8 cellular contexts compared by ENCODE assay signal in genomic region chr4:163484906-163485305, GRCh38. TPM values are rescaled to one million over a fixed set of nuclear protein-coding genes. Genes with fewer than 3 reads are reported as not detected.
DNase-seq lines count a peak whose midpoint lies in the region; ATAC-seq, FAIRE-seq and TF ChIP-seq lines count a peak whose summit lies in the region.

No MANE protein-coding gene starts in this region.

- ATAC-seq in heart right ventricle = peak in 1 of 8 donors; percentile 41
- ATAC-seq in Right ventricle myocardium inferior = no peak
- peak; percentile 87 for ATAC-seq in GM12878

- 17 to 18% methylated on average over 4 of the region's 4 CpGs for WGBS in heart right ventricle, 2 donors
- 0% methylated on average over 4 of the region's 4 CpGs for WGBS in GM12878 (ENCODE audit: insufficient coverage, insufficient replicate concordance, low lambda C conversion rate, missing lambda C conversion rate)

- intact Hi-C loops in heart right ventricle (cut with DNase I) (loop anchor here in 8 of 10 donors (1.0 to 10.0 kb wide), 9 partner anchors 57 to 1250 kb away; no protein-coding TSS in a partner anchor), Right ventricle myocardium inferior (cut with DNase I) (loop anchor here (2.0 to 10.0 kb wide), 2 partner anchors 64 to 1260 kb away; no protein-coding TSS in a partner anchor), GM12878 (cut with micrococcal nuclease; ENCODE audit: unreplicated experiment) (loop anchor here (1.0 to 10.0 kb wide), 7 partner anchors 59 to 1247 kb away; no protein-coding TSS in a partner anchor)

- peak; percentile 91 for TF ChIP-seq RAD21 in GM12878 (IDR thresholded peaks at IDR 0.05; ENCODE audit: insufficient read depth, low read depth, low read length)

- no peak overlapping the region for H3K4me3 ChIP-seq in heart right ventricle
- H3K4me3 ChIP-seq in GM12878 = no peak overlapping the region
- no peak overlapping the region for H3K4me3 ChIP-seq in keratinocyte (ENCODE audit: control insufficient read depth in 2 of 3, extremely low read depth in 1 of 3, insufficient read depth in 2 of 3, low read depth in 1 of 3, low read length in 3 of 3)

- no peak for TF ChIP-seq EP300 in GM12878 (IDR thresholded peaks at IDR 0.05; ENCODE audit: borderline replicate concordance in 1 of 2, control insufficient read depth in 1 of 2, low read depth in 2 of 2, low read length in 2 of 2)

- POLR2A ChIA-PET in GM12878 (lab: Charles Lee) = interaction anchor here (1.0 kb wide), 1 partner anchor 9 kb away, joined by 3 read pairs; the partner anchor contains the start of gene TMA16

- in situ Hi-C loops in GM12878 (cut with MboI) = loop anchor here (5.0 to 10.0 kb wide), 2 partner anchors 60 to 182 kb away; no protein-coding TSS in a partner anchor

- H3K4me2 ChIP-seq in GM12878 (ENCODE audit: control insufficient read depth, insufficient read depth) = no peak overlapping the region
- no peak overlapping the region for H3K4me2 ChIP-seq in keratinocyte (ENCODE audit: control insufficient read depth, extremely low read depth, insufficient read depth, low read depth, low read length)

- H4K20me1 ChIP-seq in GM12878 (ENCODE audit: control insufficient read depth, insufficient read depth) (no peaks in the 10 kb centered on the region), keratinocyte (ENCODE audit: control insufficient read depth, extremely low read depth, insufficient read depth, low read length) (no peaks in the 10 kb centered on the region)

- H3K9me3 ChIP-seq in heart right ventricle (no peaks in the 10 kb centered on the region), GM12878 (replicated peaks; ENCODE audit: control insufficient read depth, insufficient read depth, low read length) (no peaks in the 10 kb centered on the region; the same call in 2 of the 3 replicates), keratinocyte (ENCODE audit: control insufficient read depth, low read depth, low read length) (no peaks in the 10 kb centered on the region)

- H3K4me1 ChIP-seq in heart right ventricle = peaks cover 0 to 13% (median 0%) of the 10 kb centered on the region in 9 donors
- H3K4me1 ChIP-seq in GM12878 (ENCODE audit: control insufficient read depth, insufficient read depth, low read length) = peaks cover 12% of the 10 kb centered on the region; the same call in 1 of the 2 replicates
- H3K4me1 ChIP-seq in keratinocyte (ENCODE audit: control insufficient read depth, extremely low read depth, insufficient read depth, low read length) = no peaks in the 10 kb centered on the region

- RAD21 ChIA-PET in GM12878 (lab: Charles Lee; ENCODE audit: unreplicated experiment) = interaction anchor here (1.0 to 2.9 kb wide), 6 partner anchors 9 to 189 kb away, joined by 3 to 26 read pairs (median 4); partner anchors contain the start of gene TMA16

- H3K9ac ChIP-seq in GM12878 (ENCODE audit: control insufficient read depth, insufficient read depth, low read length) = no peak overlapping the region
- H3K9ac ChIP-seq in keratinocyte (ENCODE audit: control insufficient read depth, extremely low read depth, insufficient read depth, low read length) = no peak overlapping the region

- BruUV-seq in GM12878 (replicated peaks; lab: Mats Ljungman, UMichigan) = no TSS peak

- dilution Hi-C loops in keratinocyte (cut with MboI; ENCODE audit: extremely low pct_ligation_motif_present, low sequenced_read_pairs) = no loop called here

- TF ChIP-seq POLR2A in GM12878 (IDR thresholded peaks at IDR 0.05; ENCODE audit: low read depth, low read length) = no peak

- H3K36me3 ChIP-seq in heart right ventricle (no peaks in the 10 kb centered on the region), GM12878 (ENCODE audit: control insufficient read depth in 2 of 2, insufficient read depth in 2 of 2, low read length in 1 of 2) (no peaks in the 10 kb centered on the region), keratinocyte (ENCODE audit: control insufficient read depth in 2 of 2, extremely low read depth in 1 of 2, insufficient read depth in 2 of 2, low read length in 2 of 2) (no peaks in the 10 kb centered on the region)

- TF ChIP-seq CTCF in heart right ventricle (IDR thresholded peaks at IDR 0.05) (peak in 8 of 9 donors; percentile 31 to 68 (median 56)), GM12878 (IDR thresholded peaks at IDR 0.05 in 2 of 3, conservative IDR thresholded peaks at IDR 0.05 in 1 of 3; ENCODE audit: control insufficient read depth in 2 of 3, extremely low read depth in 1 of 3, insufficient read depth in 1 of 3, low read depth in 3 of 3, low read length in 3 of 3) (peak; percentile 55 to 73 (median 59); a peak in 5 of 6 replicates), keratinocyte (optimal IDR thresholded peaks at IDR 0.05 in 1 of 3, IDR thresholded peaks at IDR 0.05 in 1 of 3, conservative IDR thresholded peaks at IDR 0.05 in 1 of 3; ENCODE audit: extremely low read depth in 1 of 3, insufficient read depth in 2 of 3, low read length in 3 of 3) (peak; percentile 29 to 55 (median 30))

- no peaks in the 10 kb centered on the region for H3K9me1 ChIP-seq in keratinocyte (ENCODE audit: control insufficient read depth, extremely low read depth, insufficient read depth, low read length)

- CTCF ChIA-PET in GM12878 (lab: Yijun Ruan, JAX) = interaction anchor here (0.6 to 5.1 kb wide), 13 partner anchors 9 to 522 kb away, joined by 3 to 164 read pairs (median 5); partner anchors contain the start of gene TMA16

- H2AFZ ChIP-seq in GM12878 (ENCODE audit: control insufficient read depth, low read depth, low read length) (no peak overlapping the region), keratinocyte (ENCODE audit: control insufficient read depth, low read length) (no peak overlapping the region)

- SMC1A ChIA-PET in GM12878 (lab: Charles Lee; ENCODE audit: uncharacterized antibody, unreplicated experiment) = interaction anchor here (0.8 to 4.6 kb wide), 10 partner anchors 9 to 182 kb away, joined by 3 to 59 read pairs (median 6); no protein-coding TSS in a partner anchor

- FAIRE-seq in GM12878 (lab: Jason Lieb, UNC) (no peak), keratinocyte (lab: Jason Lieb, UNC) (no peak)

- DNase-seq in heart right ventricle (peak in 1 of 2 donors; percentile 29), Right ventricle myocardium inferior (ENCODE audit: missing footprints) (no peak), HT-29 (ENCODE audit: low spot score) (peak; percentile 55), T follicular helper cell (ENCODE audit: low read depth) (peak; percentile 21), GM12878 (ENCODE audit: low read depth, low spot score) (no peak), keratinocyte (ENCODE audit: low read depth, low spot score) (no peak), T1000 (lab: John Stamatoyannopoulos, UW) (no peak)
- peak; percentile 27 for DNase-seq in stimulated activated CD8-positive, alpha-beta memory T cell treated with anti-CD3 and anti-CD28 coated beads, Interleukin-12 subunit alpha, Interleukin-12 subunit beta, amount 100 ng/mL, for 1 hour (ENCODE audit: low read depth)

- peaks cover 0 to 6% (median 0%) of the 10 kb centered on the region in 7 donors for H3K27me3 ChIP-seq in heart right ventricle
- H3K27me3 ChIP-seq in GM12878 (replicated peaks in 1 of 2; ENCODE audit: control insufficient read depth in 2 of 2, insufficient read depth in 2 of 2, low read length in 1 of 2) = no peaks in the 10 kb centered on the region
- H3K27me3 ChIP-seq in keratinocyte (ENCODE audit: control insufficient read depth, extremely low read depth, insufficient read depth, low read length) = no peaks in the 10 kb centered on the region

- H3K27ac ChIP-seq in heart right ventricle = no peak overlapping the region
- H3K27ac ChIP-seq in GM12878 (ENCODE audit: control insufficient read depth, insufficient read depth) = no peak overlapping the region
- no peak overlapping the region for H3K27ac ChIP-seq in keratinocyte (ENCODE audit: control insufficient read depth, insufficient read depth, low read length)

- no peaks in the 10 kb centered on the region for H3K79me2 ChIP-seq in GM12878 (ENCODE audit: control insufficient read depth, insufficient read depth, low read length)
- H3K79me2 ChIP-seq in keratinocyte (ENCODE audit: control insufficient read depth, insufficient read depth, low read length) = no peaks in the 10 kb centered on the region

RNA-seq across cellular contexts. Expression of gene TMA16, which starts 9.6 kb away (rescaled TPM):
- total RNA-seq in heart right ventricle (10 to 100 TPM in 2 of 10 donors, 1 to 10 TPM in 8; 7.8 to 15.3 (median 9.7) TPM), Right ventricle myocardium inferior (9.6 TPM), GM12878 (2014; rRNA removed) (42.6 and 46.2 TPM in 2 replicates), GM12878 (2014; rRNA removed; fragmentation: Illumina TruSeq; extraction: Trizol) (70.3 and 77.8 TPM in 2 replicates), GM12878 (2021) (50.5 and 54.3 TPM in 2 replicates)
- polyA plus RNA-seq in heart right ventricle (10 to 100 TPM in 1 of 2 donors, 1 to 10 TPM in 1; 6.5 to 11.8 TPM), GM12878 (2011; rRNA removed) (37.9 and 55.4 TPM in 2 replicates), GM12878 (2014; fragmentation: Illumina TruSeq; extraction: Trizol) (60.5 and 85.0 TPM in 2 replicates), GM12878 (2014; fragmentation: Nextera tagmentation; extraction: Ambion mirVana) (10 to 100 TPM; 65.4 to 91.0 TPM), GM12878 (2014; rRNA removed) (41.1 and 55.9 TPM in 2 replicates), GM12878 (2016; fragmentation: Nextera tagmentation; extraction: Ambion mirVana) (10 to 100 TPM; 48.2 to 55.7 TPM), keratinocyte (8.3 to 23.1 TPM (median 21.3 TPM) in 3 replicates)
- total RNA-seq in HT-29 (2014; rRNA removed; shearing (Covaris generic)) = 5.0 and 12.8 TPM in 2 replicates
- total RNA-seq in GM12878 (2013; cell fraction: nucleolus; rRNA removed) = 206 and 211 TPM in 2 replicates
- polyA plus RNA-seq in GM12878 (2011; ENCODE audit: low read depth) = 28.4 TPM
- polyA plus RNA-seq in GM12878 (2011; cell fraction: cytosol; rRNA removed) = 9.7 and 10.4 TPM in 2 replicates
- 21.2 and 22.5 TPM in 2 replicates for polyA plus RNA-seq in GM12878 (2011; cell fraction: nucleus; rRNA removed)
- 36.1 and 45.1 TPM in 2 replicates for polyA plus RNA-seq in GM12878 (2012)
- polyA minus RNA-seq in GM12878 (2011; rRNA and poly(A)+ RNA removed) = 23.3 and 28.7 TPM in 2 replicates
- polyA minus RNA-seq in GM12878 (2011; cell fraction: cytosol; rRNA and poly(A)+ RNA removed) = 11.2 and 17.3 TPM in 2 replicates
- 60.8 and 107 TPM in 2 replicates for polyA minus RNA-seq in GM12878 (2011; cell fraction: nucleus; rRNA and poly(A)+ RNA removed)
- 28.9 TPM for polyA plus RNA-seq in keratinocyte (2011; ENCODE audit: low read depth)
- polyA plus RNA-seq in keratinocyte (2011; cell fraction: cytosol; rRNA removed) = 15.5 and 16.4 TPM in 2 replicates
- polyA plus RNA-seq in keratinocyte (2011; cell fraction: nucleus; rRNA removed) = 9.6 and 15.8 TPM in 2 replicates
- polyA plus RNA-seq in keratinocyte (2012; ENCODE audit: low replicate concordance) = 26.2 and 44.6 TPM in 2 replicates
- polyA minus RNA-seq in keratinocyte = 3.3 to 10.9 TPM (median 5.1 TPM) in 3 replicates
- polyA minus RNA-seq in keratinocyte (2011; cell fraction: cytosol; rRNA and poly(A)+ RNA removed) = 14.8 TPM
- polyA minus RNA-seq in keratinocyte (2011; cell fraction: nucleus; rRNA and poly(A)+ RNA removed) = 10.2 and 13.8 TPM in 2 replicates

RNA-seq across cellular contexts. Expression of gene TKTL2, which starts 11.4 kb away (rescaled TPM):
- total RNA-seq in heart right ventricle = not detected
- not detected for polyA plus RNA-seq in heart right ventricle
- total RNA-seq in Right ventricle myocardium inferior = not detected
- total RNA-seq in HT-29 (2014; rRNA removed; shearing (Covaris generic)) = not detected in 2 replicates
- total RNA-seq in GM12878 (2013; cell fraction: nucleolus; rRNA removed) = 0.22 and 0.35 TPM in 2 replicates
- not detected in 2 replicates for total RNA-seq in GM12878 (2014; rRNA removed)
- total RNA-seq in GM12878 (2014; rRNA removed; fragmentation: Illumina TruSeq; extraction: Trizol) = not detected in 2 replicates
- total RNA-seq in GM12878 (2021) = not detected in 2 replicates
- polyA plus RNA-seq in GM12878 (2011; ENCODE audit: low read depth) = not detected
- polyA plus RNA-seq in GM12878 (2011; rRNA removed) = 0.03 TPM in 1 of 2 replicates, not detected in the other
- polyA plus RNA-seq in GM12878 (2011; cell fraction: cytosol; rRNA removed) = 0.04 TPM in 1 of 2 replicates, not detected in the other
- 0.04 TPM in 1 of 2 replicates, not detected in the other for polyA plus RNA-seq in GM12878 (2011; cell fraction: nucleus; rRNA removed)
- not detected in 2 replicates for polyA plus RNA-seq in GM12878 (2012)
- polyA plus RNA-seq in GM12878 (2014; fragmentation: Illumina TruSeq; extraction: Trizol) = not detected in 2 replicates
- under 1 TPM in 1 of 2 experiments, not detected in 1; 0.03 TPM for polyA plus RNA-seq in GM12878 (2014; fragmentation: Nextera tagmentation; extraction: Ambion mirVana)
- polyA plus RNA-seq in GM12878 (2014; rRNA removed) = 0.04 TPM in 1 of 2 replicates, not detected in the other
- not detected for polyA plus RNA-seq in GM12878 (2016; fragmentation: Nextera tagmentation; extraction: Ambion mirVana)
- not detected in 2 replicates for polyA minus RNA-seq in GM12878 (2011; rRNA and poly(A)+ RNA removed)
- not detected in 2 replicates for polyA minus RNA-seq in GM12878 (2011; cell fraction: cytosol; rRNA and poly(A)+ RNA removed)
- polyA minus RNA-seq in GM12878 (2011; cell fraction: nucleus; rRNA and poly(A)+ RNA removed) = not detected in 2 replicates
- polyA plus RNA-seq in keratinocyte = not detected in 3 replicates
- not detected for polyA plus RNA-seq in keratinocyte (2011; ENCODE audit: low read depth)
- not detected in 2 replicates for polyA plus RNA-seq in keratinocyte (2011; cell fraction: cytosol; rRNA removed)
- polyA plus RNA-seq in keratinocyte (2011; cell fraction: nucleus; rRNA removed) = not detected in 2 replicates
- not detected in 2 replicates for polyA plus RNA-seq in keratinocyte (2012; ENCODE audit: low replicate concordance)
- not detected in 3 replicates for polyA minus RNA-seq in keratinocyte
- polyA minus RNA-seq in keratinocyte (2011; cell fraction: cytosol; rRNA and poly(A)+ RNA removed) = not detected
- polyA minus RNA-seq in keratinocyte (2011; cell fraction: nucleus; rRNA and poly(A)+ RNA removed) = not detected in 2 replicates

Comparison
In these comparisons a context has a peak if more than half of its experiments do, and no peak if none do; other contexts are left out.
1. DNase-seq: peak in HT-29 (single experiment), T follicular helper cell (single experiment) and stimulated activated CD8-positive, alpha-beta memory T cell treated with anti-CD3 and anti-CD28 coated beads, Interleukin-12 subunit alpha, Interleukin-12 subunit beta, amount 100 ng/mL, for 1 hour (single experiment); none in Right ventricle myocardium inferior (single experiment), GM12878 (single experiment), keratinocyte (single experiment) and T1000 (single experiment).
2. Peak in every context shown above with its lines, with median percentiles within 50 percentile points of each other: CTCF ChIP-seq.